In the genomic region with DNA sequence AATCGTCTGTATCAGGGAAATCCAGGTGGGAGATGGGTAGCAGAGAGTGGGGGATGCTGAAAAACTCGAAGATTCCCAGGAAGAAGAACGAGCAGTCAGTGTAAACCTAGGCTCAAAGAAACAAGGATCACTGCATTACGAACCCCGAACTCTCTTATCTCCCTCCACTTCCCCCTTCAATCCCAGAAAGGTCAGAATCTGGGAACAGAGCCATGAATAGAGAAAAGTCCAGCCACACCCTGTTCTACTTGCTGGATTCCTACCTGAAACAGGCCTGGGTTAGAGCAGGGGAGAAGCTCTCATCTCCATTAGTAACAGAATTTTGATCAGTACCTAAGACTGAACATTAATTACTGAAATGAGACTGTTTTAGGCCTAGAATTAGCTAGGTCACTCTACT, we compare ENCODE assay signal across 3 cellular contexts.
TF ChIP-seq lines count a peak whose summit lies in the region.

No MANE protein-coding gene starts in this region.

TF ChIP-seq in liver, 16 proteins besides CTCF, POLR2A, EP300 and RAD21:
- TF ChIP-seq YY1 (IDR thresholded peaks at IDR 0.05) (no peak), RXRA (IDR thresholded peaks at IDR 0.05) (no peak), NR2F2 (IDR thresholded peaks at IDR 0.05) (peak; percentile 67), HNF4A (conservative IDR thresholded peaks at IDR 0.05) (peak in 1 of 2 donors; percentile 3)

TF ChIP-seq in HepG2, 621 proteins besides CTCF, POLR2A, EP300 and RAD21:
- TF ChIP-seq ZNF784 (CRISPR knock-in tag; IDR thresholded peaks at IDR 0.05; ENCODE audit: borderline replicate concordance) (no peak), ZNF251 (CRISPR knock-in tag; IDR thresholded peaks at IDR 0.05) (no peak), ZNF160 (CRISPR knock-in tag; IDR thresholded peaks at IDR 0.05) (no peak), ATF5 (CRISPR knock-in tag; IDR thresholded peaks at IDR 0.05; ENCODE audit: low read depth) (no peak), ATF1 (CRISPR knock-in tag; IDR thresholded peaks at IDR 0.05) (no peak), PPARG (CRISPR knock-in tag; conservative IDR thresholded peaks at IDR 0.05) (no peak)

TF ChIP-seq in H1, 55 proteins besides CTCF, POLR2A, EP300 and RAD21:
- TF ChIP-seq GABPA (IDR thresholded peaks at IDR 0.05; ENCODE audit: borderline replicate concordance, insufficient read depth, low read length) (no peak), CHD7 (IDR thresholded peaks at IDR 0.05; ENCODE audit: insufficient replicate concordance, low read length) (no peak), MAFK (IDR thresholded peaks at IDR 0.05; ENCODE audit: low read depth, low read length) (no peak), RBBP5 (IDR thresholded peaks at IDR 0.05; ENCODE audit: borderline replicate concordance, low read depth, low read length) (no peak), ZNF274 (IDR thresholded peaks at IDR 0.05; ENCODE audit: borderline replicate concordance, extremely low read depth, low read length) (no peak)
TF ChIP-seq in H1: peak in this region for 0.
